10 cellular contexts compared by ENCODE assay signal in genomic region chr15:99090011-99090699, GRCh38. TPM values are rescaled to one million over a fixed set of nuclear protein-coding genes. Genes with fewer than 3 reads are reported as not detected.
DNase-seq lines count a peak whose midpoint lies in the region; ATAC-seq, FAIRE-seq and TF ChIP-seq lines count a peak whose summit lies in the region.
"Had no signal": no experiment of that assay in that cellular context is flagged by ENCODE, and none has a peak within 500 bp of the region (broad histone marks: within the 10 kb centered on the region; RNA-seq: fewer than 3 reads in every experiment).

No MANE protein-coding gene starts in this region.

- H3K27me3 ChIP-seq in BLaER1 = no peaks in the 10 kb centered on the region
- H3K27me3 ChIP-seq in OCI-LY3 (ENCODE audit: low read depth, low read length) = peaks cover 76% of the 10 kb centered on the region
- no peaks in the 10 kb centered on the region for H3K27me3 ChIP-seq in heart left ventricle
- no peaks in the 10 kb centered on the region for H3K27me3 ChIP-seq in tibial artery

- H3K9me3 ChIP-seq in BLaER1 (no peaks in the 10 kb centered on the region), OCI-LY3 (ENCODE audit: insufficient read depth, low read length) (no peaks in the 10 kb centered on the region), heart left ventricle (no peaks in the 10 kb centered on the region), tibial artery (no peaks in the 10 kb centered on the region)

- TF ChIP-seq CTCF in OCI-LY3 (IDR thresholded peaks at IDR 0.05; ENCODE audit: low read depth, low read length) (no peak), heart left ventricle (IDR thresholded peaks at IDR 0.05) (no peak), tibial artery (IDR thresholded peaks at IDR 0.05) (no peak)

- H3K4me2 ChIP-seq in BLaER1 (peak overlapping the region; percentile 74), OCI-LY3 (ENCODE audit: low read length) (peak overlapping the region; percentile 78)

- H3K36me3 ChIP-seq in BLaER1 (no peaks in the 10 kb centered on the region), OCI-LY3 (replicated peaks; ENCODE audit: low read depth, low read length) (no peaks in the 10 kb centered on the region), heart left ventricle (no peaks in the 10 kb centered on the region), tibial artery (no peaks in the 10 kb centered on the region)

- H3K4me1 ChIP-seq in BLaER1 (peaks cover 34% of the 10 kb centered on the region), OCI-LY3 (ENCODE audit: low read length) (peaks cover 36% of the 10 kb centered on the region), heart left ventricle (no peaks in the 10 kb centered on the region), tibial artery (no peaks in the 10 kb centered on the region)

- no peak for DNase-seq in frontal cortex (ENCODE audit: low spot score in 2 of 2)
- DNase-seq in heart left ventricle = no peak
- no peak for DNase-seq in tibial artery
- DNase-seq in D341Med (ENCODE audit: low spot score) = no peak
- DNase-seq: DMS153, NCI-H146 had no signal

- peak; percentile 99 for ATAC-seq in GM19023 (IDR thresholded peaks at IDR 0.05; ENCODE audit: unreplicated experiment)
- ATAC-seq in HG02938 (IDR thresholded peaks at IDR 0.05; ENCODE audit: unreplicated experiment) = peak; percentile 100
- no peak for ATAC-seq in heart left ventricle

- TF ChIP-seq POLR2A in heart left ventricle (IDR thresholded peaks at IDR 0.05) = no peak

- no peak for FAIRE-seq in frontal cortex (lab: Jason Lieb, UNC)

- H3K27ac ChIP-seq in BLaER1 = peak overlapping the region; percentile 36; the same call in 1 of the 2 replicates
- peak overlapping the region; percentile 76 for H3K27ac ChIP-seq in OCI-LY3 (ENCODE audit: low read length)
- no peak overlapping the region for H3K27ac ChIP-seq in heart left ventricle
- H3K27ac ChIP-seq in tibial artery = no peak overlapping the region

- H3K9ac ChIP-seq in BLaER1 (peak overlapping the region; percentile 40), OCI-LY3 (ENCODE audit: low read length) (no peak overlapping the region)

- H4K20me1 ChIP-seq in BLaER1 (no peaks in the 10 kb centered on the region), OCI-LY3 (ENCODE audit: insufficient read depth, low read length) (peaks cover 23% of the 10 kb centered on the region)

- H2AFZ ChIP-seq in OCI-LY3 (ENCODE audit: low read depth, low read length) = no peak overlapping the region

- H3K4me3 ChIP-seq in BLaER1 (no peak overlapping the region), OCI-LY3 (ENCODE audit: low read length) (peak overlapping the region; percentile 53), heart left ventricle (no peak overlapping the region), tibial artery (no peak overlapping the region)

- no peaks in the 10 kb centered on the region for H3K79me2 ChIP-seq in OCI-LY3 (ENCODE audit: low read length)

- 61 to 72% (median 63%) methylated on average over 3 of the region's 3 CpGs for WGBS in heart left ventricle, 4 donors

- intact Hi-C loops in heart left ventricle (cut with DNase I) (no loop called here), tibial artery (cut with DNase I; ENCODE audit: low total_unique reads) (no loop called here)

RNA-seq across cellular contexts. Expression of gene SYNM, which starts 14.7 kb away (rescaled TPM):
- 9.0 TPM for total RNA-seq in frontal cortex
- 100 to 1,000 TPM; 197 to 455 (median 311) TPM for total RNA-seq in heart left ventricle
- 100 to 1,000 TPM; 113 to 154 TPM for polyA plus RNA-seq in heart left ventricle

Comparison
In these comparisons a context has a peak if more than half of its experiments do, and no peak if none do; other contexts are left out.
1. H3K27ac ChIP-seq: peak in BLaER1 (single experiment) and OCI-LY3 (single experiment); none in heart left ventricle (0 of 12) and tibial artery (0 of 2).
2. ATAC-seq: peak in GM19023 (single experiment) and HG02938 (single experiment); none in heart left ventricle (0 of 4).
3. RNA of gene SYNM, which starts 14.7 kb away (total RNA-seq): 197 to 455 TPM in heart left ventricle; 9.0 TPM in frontal cortex (single experiment); every median in the first group is over 10 times any median in the second.